In genomic region chr3:59818033-59818936, GRCh38 we compare ENCODE assay signal across 8 cellular contexts.
DNase-seq lines count a peak whose midpoint lies in the region; ATAC-seq, FAIRE-seq and TF ChIP-seq lines count a peak whose summit lies in the region.

No MANE protein-coding gene starts in this region.

- 42 to 48% methylated on average over 17 of the region's 17 CpGs for WGBS in lower leg skin, 2 donors

- peak; percentile 91 for FAIRE-seq in bronchial epithelial cell (lab: Jason Lieb, UNC)
- FAIRE-seq in urothelium cell line (lab: Jason Lieb, UNC) = no peak

- peaks cover 22% of the 10 kb centered on the region for H3K9me3 Mint-ChIP-seq in T-helper 2 cell treated with Interferon-gamma antibody and Interleukin-4, amounts not matched to agents 5 μg/mL and 100 μg/mL, for 36 hours

- H3K27ac Mint-ChIP-seq in T-helper 2 cell treated with Interferon-gamma antibody and Interleukin-4, amounts not matched to agents 5 μg/mL and 100 μg/mL, for 36 hours = peak overlapping the region; percentile 17

- ATAC-seq in HG03521 (IDR thresholded peaks at IDR 0.05; ENCODE audit: unreplicated experiment) = no peak

- H3K4me3 Mint-ChIP-seq in T-helper 2 cell treated with Interferon-gamma antibody and Interleukin-4, amounts not matched to agents 5 μg/mL and 100 μg/mL, for 36 hours = no peak overlapping the region

- POLR2A ChIA-PET in A673 (lab: Charles Lee; ENCODE audit: low non-redundant PET) = no interaction called here

- intact Hi-C loops in lower leg skin (cut with DNase I; ENCODE audit: low total_unique reads) (no loop called here), A673 (cut with micrococcal nuclease; ENCODE audit: unreplicated experiment) (no loop called here)

- TF ChIP-seq POLR2A in lower leg skin (IDR thresholded peaks at IDR 0.05) = no peak

- no peaks in the 10 kb centered on the region for H3K36me3 ChIP-seq in bronchial epithelial cell (ENCODE audit: control insufficient read depth, insufficient read depth, low read length)
- H3K36me3 ChIP-seq in A673 (ENCODE audit: insufficient read depth, low read length, poor library complexity, severe bottlenecking) = no peaks in the 10 kb centered on the region

- no peak for DNase-seq in T-helper 2 cell treated with Interferon-gamma antibody and Interleukin-4, amounts not matched to agents 5 μg/mL and 100 μg/mL, for 36 hours (ENCODE audit: low spot score)
- DNase-seq in T-helper 2 cell (no peak), bronchial epithelial cell (ENCODE audit: low read depth) (peak; percentile 93), lower leg skin (ENCODE audit: low spot score in 2 of 2) (peak; percentile 76 to 94), urothelium cell line (ENCODE audit: low spot score) (peak; percentile 82), A673 (ENCODE audit: low spot score) (no peak), NCI-H2081 treated with DMSO at 0.1 percent for 48 hours (lab: John Stamatoyannopoulos, UW) (no peak)

- no peak for TF ChIP-seq CTCF in bronchial epithelial cell (IDR thresholded peaks at IDR 0.05; ENCODE audit: insufficient read depth, low read length, severe bottlenecking)
- no peak for TF ChIP-seq CTCF in lower leg skin (IDR thresholded peaks at IDR 0.05)
- TF ChIP-seq CTCF in A673 (conservative IDR thresholded peaks at IDR 0.05; ENCODE audit: low read depth, low read length) = no peak

- BruUV-seq in A673 (replicated peaks; lab: Mats Ljungman, UMichigan) = no TSS peak

- no peak overlapping the region for H3K27ac ChIP-seq in A673 (ENCODE audit: low read depth, low read length, poor library complexity, severe bottlenecking)

- no peaks in the 10 kb centered on the region for H3K4me1 ChIP-seq in A673 (ENCODE audit: insufficient read depth, low read length, poor library complexity, severe bottlenecking)

- H3K4me3 ChIP-seq in bronchial epithelial cell (ENCODE audit: low read depth, low read length) = no peak overlapping the region
- no peak overlapping the region for H3K4me3 ChIP-seq in lower leg skin (ENCODE audit: low read depth, poor library complexity, severe bottlenecking)
- no peak overlapping the region for H3K4me3 ChIP-seq in A673 (ENCODE audit: low read depth, low read length, poor library complexity, severe bottlenecking)

- no peaks in the 10 kb centered on the region for H3K27me3 Mint-ChIP-seq in T-helper 2 cell treated with Interferon-gamma antibody and Interleukin-4, amounts not matched to agents 5 μg/mL and 100 μg/mL, for 36 hours (ENCODE audit: low read depth)

- H3K27me3 ChIP-seq in bronchial epithelial cell (ENCODE audit: control insufficient read depth, insufficient read depth, low read length) (no peaks in the 10 kb centered on the region), A673 (replicated peaks; ENCODE audit: insufficient read depth, low read depth, low read length, poor library complexity) (no peaks in the 10 kb centered on the region)

- no peaks in the 10 kb centered on the region for H3K9me3 ChIP-seq in A673 (ENCODE audit: low read depth, low read length, poor library complexity, severe bottlenecking)

- H3K4me1 Mint-ChIP-seq in T-helper 2 cell treated with Interferon-gamma antibody and Interleukin-4, amounts not matched to agents 5 μg/mL and 100 μg/mL, for 36 hours (ENCODE audit: low read depth) = peaks cover 2% of the 10 kb centered on the region

- CTCF ChIA-PET in A673 (lab: Charles Lee) = no interaction called here

- H3K36me3 Mint-ChIP-seq in T-helper 2 cell treated with Interferon-gamma antibody and Interleukin-4, amounts not matched to agents 5 μg/mL and 100 μg/mL, for 36 hours (ENCODE audit: low read depth) = peaks cover 23% of the 10 kb centered on the region

Comparison
In these comparisons a context has a peak if more than half of its experiments do, and no peak if none do; other contexts are left out.
1. DNase-seq: peak in bronchial epithelial cell (single experiment), lower leg skin (2 of 2) and urothelium cell line (single experiment); none in T-helper 2 cell treated with Interferon-gamma antibody and Interleukin-4, amounts not matched to agents 5 μg/mL and 100 μg/mL, for 36 hours (single experiment), T-helper 2 cell (0 of 5), A673 (single experiment) and NCI-H2081 treated with DMSO at 0.1 percent for 48 hours (single experiment).